1 cellular context compared by ENCODE assay signal in the genomic region with DNA sequence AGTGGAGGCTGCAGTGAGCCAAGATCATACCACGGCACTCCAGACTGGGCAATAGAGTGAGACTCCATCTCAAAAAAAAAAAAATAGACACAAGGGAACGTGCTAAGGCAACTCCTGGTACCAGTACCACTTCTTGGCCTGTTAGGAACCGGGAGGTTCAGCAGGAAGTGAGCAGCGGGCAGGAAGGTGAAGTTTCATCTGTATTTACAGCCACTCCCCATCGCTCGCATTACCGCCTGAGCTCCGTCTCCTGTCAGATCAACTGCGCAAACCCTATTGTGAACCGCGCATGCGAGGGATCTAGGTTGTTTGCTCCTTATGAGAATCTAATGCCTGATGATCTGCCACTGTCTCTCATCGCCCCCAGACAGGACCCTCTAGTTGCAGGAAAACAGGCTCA.
TF ChIP-seq lines count a peak whose summit lies in the region.

No MANE protein-coding gene starts in this region.

TF ChIP-seq in IMR-90, 13 proteins besides CTCF, POLR2A, EP300 and RAD21 (continued from another document):
- no peak for TF ChIP-seq CEBPB (IDR thresholded peaks at IDR 0.05; ENCODE audit: low read depth, low read length)
- no peak for TF ChIP-seq MAZ (IDR thresholded peaks at IDR 0.05; ENCODE audit: borderline replicate concordance, low read depth, low read length)
- TF ChIP-seq CHD1 (IDR thresholded peaks at IDR 0.05; ENCODE audit: low read depth, low read length) = no peak
- TF ChIP-seq SMC3 (IDR thresholded peaks at IDR 0.05; ENCODE audit: low read depth, low read length) = no peak
- TF ChIP-seq RCOR1 (IDR thresholded peaks at IDR 0.05; ENCODE audit: insufficient replicate concordance, low read length) = no peak
- no peak for TF ChIP-seq NFE2L2 (IDR thresholded peaks at IDR 0.05; ENCODE audit: low read depth, low read length)
- no peak for TF ChIP-seq FOS (IDR thresholded peaks at IDR 0.05; ENCODE audit: low read depth, low read length)
- TF ChIP-seq ELK1 (IDR thresholded peaks at IDR 0.05; ENCODE audit: borderline replicate concordance, low read depth, low read length) = no peak
- TF ChIP-seq MAFK (IDR thresholded peaks at IDR 0.05; ENCODE audit: low read depth, low read length) = no peak
- no peak for TF ChIP-seq RFX5 (IDR thresholded peaks at IDR 0.05; ENCODE audit: low read depth, low read length)
- no peak for TF ChIP-seq MXI1 (IDR thresholded peaks at IDR 0.05; ENCODE audit: borderline replicate concordance, low read depth, low read length)
